ENCODE assay signal across 8 cellular contexts in genomic region chr10:81007872-81008271, GRCh38.
"Had no signal": no experiment of that assay in that cellular context is flagged by ENCODE, and none has a peak within 500 bp of the region (broad histone marks: within the 10 kb centered on the region; RNA-seq: fewer than 3 reads in every experiment).

No MANE protein-coding gene starts in this region.

- H3K4me3 ChIP-seq: K562 had no signal

- H3K4me1 Mint-ChIP-seq: IgD-negative memory B cell had no signal

- H3K4me3 Mint-ChIP-seq: IgD-negative memory B cell had no signal

- H3K36me3 Mint-ChIP-seq: IgD-negative memory B cell had no signal

- H3K9me3 Mint-ChIP-seq: IgD-negative memory B cell had no signal

- H3K27ac Mint-ChIP-seq: IgD-negative memory B cell had no signal

- DNase-seq: IMR-90, KBM-7, KG1 had no signal

- FAIRE-seq: HepG2, HTR-8/SVneo, K562 had no signal

- H3K27me3 Mint-ChIP-seq: IgD-negative memory B cell had no signal

- H3K27ac ChIP-seq: HL-60 had no signal
